13 cellular contexts compared by ENCODE assay signal in genomic region chr15:35624881-35625280, GRCh38.
DNase-seq lines count a peak whose midpoint lies in the region; ATAC-seq, FAIRE-seq and TF ChIP-seq lines count a peak whose summit lies in the region.
"Had no signal": no experiment of that assay in that cellular context is flagged by ENCODE, and none has a peak within 500 bp of the region (broad histone marks: within the 10 kb centered on the region; RNA-seq: fewer than 3 reads in every experiment).

No MANE protein-coding gene starts in this region.

- ATAC-seq in Right ventricle myocardium superior (ENCODE audit: poor library complexity) (peak; percentile 68), HepG2 (no peak), GM21529 (IDR thresholded peaks at IDR 0.05; ENCODE audit: unreplicated experiment) (no peak), HG03342 (IDR thresholded peaks at IDR 0.05; ENCODE audit: unreplicated experiment) (no peak)

- no peaks in the 10 kb centered on the region for H3K9me3 ChIP-seq in left ventricle myocardium inferior (replicated peaks)
- H3K9me3 ChIP-seq in HepG2 (ENCODE audit: low read length): no peaks in the 10 kb centered on the region

- H3K9me3 Mint-ChIP-seq in chondrocyte (ENCODE audit: low read depth): peaks cover 3% of the 10 kb centered on the region
- H3K9me3 Mint-ChIP-seq: activated naive CD8-positive, alpha-beta T cell treated with anti-CD3 and anti-CD28 coated beads for 36 hours had no signal

- no peak for TF ChIP-seq RAD21 in HepG2 (CRISPR knock-in tag; IDR thresholded peaks at IDR 0.05)

- H3K27me3 ChIP-seq in left ventricle myocardium inferior (ENCODE audit: low read depth) (no peaks in the 10 kb centered on the region), HepG2 (ENCODE audit: control insufficient read depth in 1 of 2, insufficient read depth in 2 of 2, low read length in 2 of 2) (no peaks in the 10 kb centered on the region)

- no TSS peak for BruUV-seq in HepG2 (replicated peaks; lab: Mats Ljungman, UMichigan)

- POLR2A ChIA-PET in HepG2 (lab: Yijun Ruan, JAX): no interaction called here

- intact Hi-C loops in Right ventricle myocardium superior (cut with DNase I): no loop called here
- intact Hi-C loops in left ventricle myocardium inferior (cut with micrococcal nuclease): no loop called here
- intact Hi-C loops in HepG2 (cut with micrococcal nuclease; ENCODE audit: unreplicated experiment): no loop called here

- 4% methylated on average over 3 of the region's 3 CpGs for WGBS in HepG2 (ENCODE audit: low lambda C conversion rate)

- in situ Hi-C loops in HepG2 (cut with HindIII; ENCODE audit: extremely low pct_ligation_motif_present, low pct_unique_long_range_greater_than_20kb): no loop called here

- no peak overlapping the region for H3K9ac ChIP-seq in HepG2 (ENCODE audit: insufficient read depth, low read depth, low read length)

- peaks cover 47% of the 10 kb centered on the region for H3K4me1 Mint-ChIP-seq in chondrocyte (ENCODE audit: low read depth)
- H3K4me1 Mint-ChIP-seq: activated naive CD8-positive, alpha-beta T cell treated with anti-CD3 and anti-CD28 coated beads for 36 hours had no signal

- H4K20me1 ChIP-seq in HepG2 (ENCODE audit: insufficient read depth, low read length): 0 out of 2 replicates have a peak, but pooled peaks cover 3% of the 10 kb centered on the region

- H2AFZ ChIP-seq in HepG2 (ENCODE audit: low read length): no peak overlapping the region

- H3K27ac Mint-ChIP-seq in chondrocyte (ENCODE audit: unreplicated experiment): peak overlapping the region; percentile 17
- H3K27ac Mint-ChIP-seq: activated naive CD8-positive, alpha-beta T cell treated with anti-CD3 and anti-CD28 coated beads for 36 hours had no signal

- FAIRE-seq in HepG2 (lab: Jason Lieb, UNC): no peak
- FAIRE-seq: A204.1, RCC 7860 had no signal

- H3K36me3 ChIP-seq in left ventricle myocardium inferior (no peaks in the 10 kb centered on the region), HepG2 (replicated peaks in 1 of 2; ENCODE audit: control insufficient read depth in 1 of 2, insufficient read depth in 2 of 2, low read length in 2 of 2) (no peaks in the 10 kb centered on the region)

- H3K79me2 ChIP-seq in HepG2 (ENCODE audit: insufficient read depth, low read length): no peaks in the 10 kb centered on the region

- H3K27ac ChIP-seq in left ventricle myocardium inferior (replicated peaks) (no peak overlapping the region), HepG2 (ENCODE audit: extremely low read length, insufficient read depth, low read length) (no peak overlapping the region)

- H3K4me3 ChIP-seq in left ventricle myocardium inferior (no peak overlapping the region), HepG2 (replicated peaks in 1 of 3; ENCODE audit: insufficient read depth in 1 of 3, low read depth in 2 of 3, low read length in 3 of 3) (no peak overlapping the region)

- DNase-seq in Right ventricle myocardium superior (peak; percentile 30), left ventricle myocardium inferior (no peak), chondrocyte (ENCODE audit: low spot score) (no peak), HepG2 (ENCODE audit: low spot score) (no peak), OCI-M2 (lab: John Stamatoyannopoulos, UW; ENCODE audit: unreplicated experiment) (no peak), RPMI8226 (no peak)
- DNase-seq: activated naive CD8-positive, alpha-beta T cell treated with anti-CD3 and anti-CD28 coated beads for 36 hours; foreskin melanocyte; stimulated activated CD4-positive, alpha-beta T cell treated with anti-CD3 and anti-CD28 coated beads, Interleukin-4, amount 100 ng/mL, for 24 hours had no signal

- CTCF ChIA-PET in HepG2 (lab: Yijun Ruan, JAX; ENCODE audit: low intra/inter-chr PET ratio, low total read pairs): no interaction called here

- TF ChIP-seq CTCF in left ventricle myocardium inferior (IDR thresholded peaks at IDR 0.05; ENCODE audit: borderline replicate concordance): no peak
- no peak for TF ChIP-seq CTCF in chondrocyte (IDR thresholded peaks at IDR 0.05)
- TF ChIP-seq CTCF in HepG2 (CRISPR knock-in tag; IDR thresholded peaks at IDR 0.05): no peak

- TF ChIP-seq POLR2A in HepG2 (IDR thresholded peaks at IDR 0.05; ENCODE audit: insufficient read depth in 1 of 2, low read depth in 2 of 2, low read length in 2 of 2): no peak

- TF ChIP-seq EP300 in HepG2 (IDR thresholded peaks at IDR 0.05; ENCODE audit: low read depth in 2 of 2, low read length in 2 of 2): no peak
- no peak for TF ChIP-seq EP300 in HepG2 (CRISPR knock-in tag; IDR thresholded peaks at IDR 0.05; ENCODE audit: borderline replicate concordance)

- H3K4me3 Mint-ChIP-seq in chondrocyte (ENCODE audit: unreplicated experiment): no peak overlapping the region
- H3K4me3 Mint-ChIP-seq: activated naive CD8-positive, alpha-beta T cell treated with anti-CD3 and anti-CD28 coated beads for 36 hours had no signal

- no peaks in the 10 kb centered on the region for H3K36me3 Mint-ChIP-seq in chondrocyte (ENCODE audit: low read depth)
- H3K36me3 Mint-ChIP-seq: activated naive CD8-positive, alpha-beta T cell treated with anti-CD3 and anti-CD28 coated beads for 36 hours had no signal

- no peaks in the 10 kb centered on the region for H3K27me3 Mint-ChIP-seq in chondrocyte (ENCODE audit: low read depth)

- H3K4me1 ChIP-seq in left ventricle myocardium inferior (peaks cover 36% of the 10 kb centered on the region), HepG2 (ENCODE audit: insufficient read depth, low read length) (no peaks in the 10 kb centered on the region)

- no peak overlapping the region for H3K4me2 ChIP-seq in HepG2 (ENCODE audit: low read depth, low read length)

TF ChIP-seq in HepG2, 621 proteins besides CTCF, POLR2A, EP300 and RAD21:
- TF ChIP-seq KDM6A (CRISPR knock-in tag; IDR thresholded peaks at IDR 0.05; ENCODE audit: low read depth) (no peak), CEBPB (IDR thresholded peaks at IDR 0.05; ENCODE audit: borderline replicate concordance, low read depth, low read length) (0 out of 2 replicates have a peak, but pooled peaks have one; percentile 39)
